23 cellular contexts compared by ENCODE assay signal in the genomic region with DNA sequence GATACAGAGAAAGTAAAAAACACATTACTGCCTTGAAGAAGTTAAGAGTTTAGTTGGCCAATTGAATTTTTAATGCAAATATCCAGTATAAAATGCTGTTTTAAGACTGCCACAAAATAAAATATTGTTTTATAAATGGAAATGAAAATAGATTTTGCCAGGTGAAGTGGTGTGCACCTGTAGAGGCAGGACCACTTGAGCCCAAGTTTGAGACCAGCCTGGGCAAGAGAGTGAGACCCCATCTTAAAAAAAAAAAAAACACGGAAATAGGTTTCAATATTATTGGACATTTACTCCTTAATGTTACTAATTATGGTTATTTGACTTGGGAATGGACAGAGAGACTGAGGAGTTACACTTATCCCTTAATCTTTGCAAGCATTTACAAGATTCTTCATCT. TPM values are rescaled to one million over a fixed set of nuclear protein-coding genes. Genes with fewer than 3 reads are reported as not detected.
A peak's percentile ranks its signal among the peaks of the same experiment; 100 is the strongest.
DNase-seq lines count a peak whose midpoint lies in the region; ATAC-seq and TF ChIP-seq lines count a peak whose summit lies in the region.
"Had no signal": no experiment of that assay in that cellular context is flagged by ENCODE, and none has a peak within 500 bp of the region (broad histone marks: within the 10 kb centered on the region; RNA-seq: fewer than 3 reads in every experiment).

No MANE protein-coding gene starts in this region.

- H3K9me3 ChIP-seq in DOHH2 (ENCODE audit: control insufficient read depth, insufficient read depth, low read length) (no peaks in the 10 kb centered on the region), PC-3 (ENCODE audit: low read length) (no peaks in the 10 kb centered on the region), thyroid gland (no peaks in the 10 kb centered on the region), SK-N-SH (no peaks in the 10 kb centered on the region)
- H3K9me3 ChIP-seq: MG63 had no signal

- no peak for TF ChIP-seq EP300 in SK-N-SH (IDR thresholded peaks at IDR 0.05; ENCODE audit: borderline replicate concordance in 1 of 2, low read depth in 1 of 2, low read length in 1 of 2)

- no peaks in the 10 kb centered on the region for H3K27me3 Mint-ChIP-seq in activated naive CD8-positive, alpha-beta T cell
- H3K27me3 Mint-ChIP-seq in activated naive CD8-positive, alpha-beta T cell treated with anti-CD3 and anti-CD28 coated beads for 36 hours = no peaks in the 10 kb centered on the region
- H3K27me3 Mint-ChIP-seq in nephron (ENCODE audit: low read depth) = no peaks in the 10 kb centered on the region

- intact Hi-C loops in PC-3 (cut with micrococcal nuclease) = no loop called here
- intact Hi-C loops in thyroid gland (cut with DNase I) = no loop called here

- H3K4me1 ChIP-seq in DOHH2 (ENCODE audit: control insufficient read depth, low read length) (peaks cover 35% of the 10 kb centered on the region), PC-3 (ENCODE audit: insufficient read depth, low read length) (peaks cover 4% of the 10 kb centered on the region), thyroid gland (peaks cover 23 to 26% of the 10 kb centered on the region in 2 donors), SK-N-SH (ENCODE audit: control insufficient read depth in 1 of 2, insufficient read depth in 2 of 2, low read depth in 1 of 2, low read length in 1 of 2) (peaks cover 4 to 6% of the 10 kb centered on the region in 2 experiments; a peak in 3 of 4 replicates)

- H3K36me3 ChIP-seq in DOHH2 (ENCODE audit: control insufficient read depth, low read length) (peaks cover 17% of the 10 kb centered on the region), PC-3 (ENCODE audit: low read depth, low read length) (no peaks in the 10 kb centered on the region), thyroid gland (no peaks in the 10 kb centered on the region), SK-N-SH (replicated peaks in 1 of 2; ENCODE audit: control insufficient read depth in 1 of 2, insufficient read depth in 2 of 2, low read length in 1 of 2) (peaks cover 0 to 3% of the 10 kb centered on the region in 2 experiments)
- H3K36me3 ChIP-seq: MG63 had no signal

- no peaks in the 10 kb centered on the region for H4K20me1 ChIP-seq in DOHH2 (ENCODE audit: control insufficient read depth, insufficient read depth, low read depth, low read length)
- no peaks in the 10 kb centered on the region for H4K20me1 ChIP-seq in PC-3 (ENCODE audit: low read length)
- no peaks in the 10 kb centered on the region for H4K20me1 ChIP-seq in SK-N-SH (ENCODE audit: insufficient read depth)

- H3K9me2 ChIP-seq in DOHH2 (replicated peaks; ENCODE audit: control insufficient read depth, low read length) (no peaks in the 10 kb centered on the region), PC-3 (replicated peaks; ENCODE audit: low read length) (no peaks in the 10 kb centered on the region), SK-N-SH (no peaks in the 10 kb centered on the region)

- no peak for ATAC-seq in PC-3
- ATAC-seq: SK-N-SH treated with all-trans-retinoic acid at 6 μM for 48 hours had no signal

- peak overlapping the region; percentile 17 for H3K4me3 Mint-ChIP-seq in activated naive CD8-positive, alpha-beta T cell
- no peak overlapping the region for H3K4me3 Mint-ChIP-seq in activated naive CD8-positive, alpha-beta T cell treated with anti-CD3 and anti-CD28 coated beads for 36 hours
- peak overlapping the region in 2 of 3 experiments; percentile 46 to 53 for H3K4me3 Mint-ChIP-seq in nephron
- H3K4me3 Mint-ChIP-seq: H9 had no signal

- H3K4me3 ChIP-seq in DOHH2 (ENCODE audit: low read length) (peak overlapping the region; percentile 99; the same call in 1 of the 2 replicates), PC-3 (ENCODE audit: low read length) (no peak overlapping the region), thyroid gland (replicated peaks in 1 of 3) (no peak overlapping the region), SK-N-SH (ENCODE audit: low read depth in 2 of 2, low read length in 1 of 2) (no peak overlapping the region)

- H3K27me3 ChIP-seq in DOHH2 (ENCODE audit: control insufficient read depth, low read length) = no peaks in the 10 kb centered on the region
- no peaks in the 10 kb centered on the region for H3K27me3 ChIP-seq in PC-3 (ENCODE audit: low read length)
- H3K27me3 ChIP-seq in thyroid gland = no peaks in the 10 kb centered on the region
- H3K27me3 ChIP-seq in SK-N-SH (ENCODE audit: insufficient read depth) = no peaks in the 10 kb centered on the region
- H3K27me3 ChIP-seq: MG63 had no signal

- H3K36me3 Mint-ChIP-seq in activated naive CD8-positive, alpha-beta T cell = peaks cover 5% of the 10 kb centered on the region
- H3K36me3 Mint-ChIP-seq in activated naive CD8-positive, alpha-beta T cell treated with anti-CD3 and anti-CD28 coated beads for 36 hours = peaks cover 18% of the 10 kb centered on the region
- H3K36me3 Mint-ChIP-seq in nephron (ENCODE audit: low read depth) = peaks cover 11% of the 10 kb centered on the region

- 0 out of 2 replicates have a peak, but pooled peaks cover 6% of the 10 kb centered on the region for H3F3A ChIP-seq in DOHH2 (ENCODE audit: control insufficient read depth, insufficient read depth)
- H3F3A ChIP-seq in PC-3 (ENCODE audit: low read length, unreplicated experiment) = no peaks in the 10 kb centered on the region
- H3F3A ChIP-seq in SK-N-SH (replicated peaks; ENCODE audit: insufficient read depth) = no peaks in the 10 kb centered on the region

- peaks cover 49% of the 10 kb centered on the region for H3K79me2 ChIP-seq in DOHH2 (ENCODE audit: control insufficient read depth, low read length)
- H3K79me2 ChIP-seq in PC-3 (ENCODE audit: low read length) = peaks cover 33% of the 10 kb centered on the region
- H3K79me2 ChIP-seq in SK-N-SH (ENCODE audit: insufficient read depth) = peaks cover 40% of the 10 kb centered on the region

- no peak overlapping the region for H3K27ac ChIP-seq in DOHH2 (ENCODE audit: low read depth, low read length)
- no peak overlapping the region for H3K27ac ChIP-seq in PC-3 (ENCODE audit: low read length)
- peak overlapping the region in 1 of 3 donors; percentile 96 for H3K27ac ChIP-seq in thyroid gland
- H3K27ac ChIP-seq in SK-N-SH (ENCODE audit: low read depth in 2 of 2, low read length in 1 of 2) = no peak overlapping the region

- TF ChIP-seq POLR2A in thyroid gland (IDR thresholded peaks at IDR 0.05) = no peak

- no peaks in the 10 kb centered on the region for H3K9me3 Mint-ChIP-seq in activated naive CD8-positive, alpha-beta T cell (ENCODE audit: low read depth)
- no peaks in the 10 kb centered on the region for H3K9me3 Mint-ChIP-seq in activated naive CD8-positive, alpha-beta T cell treated with anti-CD3 and anti-CD28 coated beads for 36 hours
- H3K9me3 Mint-ChIP-seq in nephron = no peaks in the 10 kb centered on the region
- H3K9me3 Mint-ChIP-seq: H9 had no signal

- H2AFZ ChIP-seq in PC-3 (ENCODE audit: low read length) (no peak overlapping the region), SK-N-SH (ENCODE audit: low read depth) (no peak overlapping the region)

- H3K4me2 ChIP-seq in DOHH2 (ENCODE audit: low read length) (peak overlapping the region; percentile 80), PC-3 (ENCODE audit: low read length) (0 out of 2 replicates have a peak overlapping the region, but pooled peaks have one; percentile 75), SK-N-SH (no peak overlapping the region)

- peaks cover 46% of the 10 kb centered on the region for H3K4me1 Mint-ChIP-seq in activated naive CD8-positive, alpha-beta T cell (ENCODE audit: low read depth)
- peaks cover 38% of the 10 kb centered on the region for H3K4me1 Mint-ChIP-seq in activated naive CD8-positive, alpha-beta T cell treated with anti-CD3 and anti-CD28 coated beads for 36 hours
- peaks cover 24% of the 10 kb centered on the region for H3K4me1 Mint-ChIP-seq in nephron

- POLR2A ChIA-PET in PC-3 (lab: Charles Lee; ENCODE audit: unreplicated experiment) (no interaction called here), SK-N-SH (lab: Yijun Ruan, JAX) (no interaction called here)

- H3K9ac ChIP-seq in PC-3 (ENCODE audit: low read length) (no peak overlapping the region), SK-N-SH (no peak overlapping the region)

- no peak for DNase-seq in activated naive CD8-positive, alpha-beta T cell treated with anti-CD3 and anti-CD28 coated beads for 36 hours
- DNase-seq in PC-3 (no peak), thyroid gland (no peak), SK-N-SH (no peak), activated gamma-delta T cell treated with Interleukin-2 at 50 U/mL for 16 hours (no peak)
- DNase-seq: DMS 273 treated with DMSO at 0.1 percent for 48 hours; GDM1; H9; MG63; NCI-H1092 treated with DMSO at 0.1 percent for 48 hours; NCI-H146; NCI-H2081; NCI-H2171 treated with DMSO at 0.1 percent for 48 hours; NCI-H446; NCI-H526 treated with DMSO at 0.1 percent for 48 hours; NK-92 treated with Interleukin-12 subunit alpha and Interleukin-12 subunit beta, amount 100 ng/mL, for 24 hours; OCI-M1; RPMI8226; SHP77 treated with DMSO at 0.1 percent for 48 hours had no signal

- CTCF ChIA-PET in PC-3 (lab: Charles Lee) = no interaction called here
- CTCF ChIA-PET in SK-N-SH (lab: Yijun Ruan, JAX) = no interaction called here

- peak overlapping the region; percentile 8 for H3K27ac Mint-ChIP-seq in activated naive CD8-positive, alpha-beta T cell
- no peak overlapping the region for H3K27ac Mint-ChIP-seq in activated naive CD8-positive, alpha-beta T cell treated with anti-CD3 and anti-CD28 coated beads for 36 hours
- no peak overlapping the region for H3K27ac Mint-ChIP-seq in nephron
- H3K27ac Mint-ChIP-seq: H9 had no signal

- TF ChIP-seq CTCF in DOHH2 (IDR thresholded peaks at IDR 0.05; ENCODE audit: low read depth, low read length, poor library complexity, severe bottlenecking) (no peak), PC-3 (conservative IDR thresholded peaks at IDR 0.05; ENCODE audit: low read depth, low read length) (no peak), nephron (IDR thresholded peaks at IDR 0.05; ENCODE audit: unreplicated experiment in 3 of 3) (no peak), thyroid gland (IDR thresholded peaks at IDR 0.05) (no peak), SK-N-SH (IDR thresholded peaks at IDR 0.05) (no peak)

- WGBS in thyroid gland, 2 donors = 87 to 94% methylated on average over 1 of the region's 1 CpG
- WGBS in SK-N-SH (ENCODE audit: low lambda C conversion rate) = 100% methylated on average over 1 of the region's 1 CpG

- no peak for TF ChIP-seq RAD21 in SK-N-SH (IDR thresholded peaks at IDR 0.05; ENCODE audit: low read length)

- BruUV-seq in PC-3 (replicated peaks; lab: Mats Ljungman, UMichigan) = no TSS peak

RNA-seq across cellular contexts. Expression of gene PIGB, which starts 1.9 kb away (rescaled TPM):
- total RNA-seq in activated naive CD8-positive, alpha-beta T cell treated with anti-CD3 and anti-CD28 coated beads for 36 hours = 10 to 100 TPM; 16.9 to 20.3 TPM
- total RNA-seq in PC-3 (2014; rRNA removed) = 10.9 and 15.3 TPM in 2 replicates
- 10 to 100 TPM; 12.9 to 29.4 (median 24.1) TPM for total RNA-seq in thyroid gland
- polyA plus RNA-seq in SK-N-SH (2012; rRNA removed) = 6.6 and 10.5 TPM in 2 replicates
- 8.5 and 10.2 TPM in 2 replicates for polyA plus RNA-seq in SK-N-SH (2012; cell fraction: cytosol; rRNA removed)
- 6.3 and 16.1 TPM in 2 replicates for polyA plus RNA-seq in SK-N-SH (2012; cell fraction: nucleus; rRNA removed)

RNA-seq across cellular contexts. Expression of gene PIGBOS1, which starts 2.0 kb away (rescaled TPM):
- 10 to 100 TPM; 13.6 to 14.4 TPM for total RNA-seq in activated naive CD8-positive, alpha-beta T cell treated with anti-CD3 and anti-CD28 coated beads for 36 hours
- total RNA-seq in PC-3 (2014; rRNA removed) = 8.4 and 8.6 TPM in 2 replicates
- total RNA-seq in thyroid gland = 10 to 100 TPM; 16.9 to 32.3 (median 21.6) TPM
- 18.2 and 23.6 TPM in 2 replicates for polyA plus RNA-seq in SK-N-SH (2012; rRNA removed)
- 28.7 and 29.8 TPM in 2 replicates for polyA plus RNA-seq in SK-N-SH (2012; cell fraction: cytosol; rRNA removed)
- 5.1 and 5.6 TPM in 2 replicates for polyA plus RNA-seq in SK-N-SH (2012; cell fraction: nucleus; rRNA removed)

RNA-seq across cellular contexts. Expression of gene RAB27A, which starts 31.4 kb away (rescaled TPM):
- total RNA-seq in activated naive CD8-positive, alpha-beta T cell treated with anti-CD3 and anti-CD28 coated beads for 36 hours = 10 to 100 TPM; 82.2 to 91.0 TPM
- total RNA-seq in PC-3 (2014; rRNA removed) (6.3 and 9.4 TPM in 2 replicates), thyroid gland (10 to 100 TPM; 14.7 to 35.6 (median 26.4) TPM)
- 9.6 and 11.0 TPM in 2 replicates for polyA plus RNA-seq in SK-N-SH (2012; rRNA removed)
- 16.1 and 17.9 TPM in 2 replicates for polyA plus RNA-seq in SK-N-SH (2012; cell fraction: cytosol; rRNA removed)
- polyA plus RNA-seq in SK-N-SH (2012; cell fraction: nucleus; rRNA removed) = 4.2 and 6.1 TPM in 2 replicates
